ENCODE assay signal across 17 cellular contexts in genomic region chr4:5638316-5638715, GRCh38.
DNase-seq lines count a peak whose midpoint lies in the region; ATAC-seq and TF ChIP-seq lines count a peak whose summit lies in the region.
"Had no signal": no experiment of that assay in that cellular context is flagged by ENCODE, and none has a peak within 500 bp of the region (broad histone marks: within the 10 kb centered on the region; RNA-seq: fewer than 3 reads in every experiment).

No MANE protein-coding gene starts in this region.

- peaks cover 0 to 4% (median 0%) of the 10 kb centered on the region in 4 donors for H3K36me3 ChIP-seq in upper lobe of left lung

- no peaks in the 10 kb centered on the region for H3K9me3 ChIP-seq in upper lobe of left lung
- H3K9me3 ChIP-seq: esophagus muscularis mucosa, lower lobe of right lung had no signal

- no peaks in the 10 kb centered on the region for H3K4me1 ChIP-seq in upper lobe of left lung
- H3K4me1 ChIP-seq: esophagus muscularis mucosa, lower lobe of right lung had no signal

- 93 to 98% methylated on average over 4 of the region's 4 CpGs for WGBS in upper lobe of left lung, 2 donors

- DNase-seq in AG08395 (ENCODE audit: low spot score) (peak; percentile 84), HS-5 (ENCODE audit: low read depth) (peak; percentile 82), cardiac fibroblast (ENCODE audit: low read depth in 2 of 2) (peak; percentile 44 to 91), kidney tubule cell (ENCODE audit: low spot score) (peak; percentile 68), NCI-H187 (lab: John Stamatoyannopoulos, UW) (no peak), upper lobe of left lung (no peak), pons (ENCODE audit: low spot score) (no peak)
- DNase-seq in stimulated activated CD4-positive, alpha-beta T cell treated with anti-CD3 and anti-CD28 coated beads, Interleukin-12 subunit alpha, Interleukin-12 subunit beta, amount 100 ng/mL, for 4 hours = no peak
- DNase-seq: ACHN; activated naive CD8-positive, alpha-beta T cell treated with anti-CD3 and anti-CD28 coated beads, Interleukin-2, amount 50 U/mL, for 24 hours; activated T-cell treated with anti-CD3 and anti-CD28 coated beads, Interleukin-2, amount 50 U/mL, for 4 hours; lower lobe of right lung; NCI-H1105; NCI-H345; nephron progenitor cell; right cardiac atrium had no signal

- H3K4me3 ChIP-seq in cardiac fibroblast (replicated peaks in 1 of 2; ENCODE audit: low read depth in 2 of 2, low read length in 2 of 2) (no peak overlapping the region), upper lobe of left lung (no peak overlapping the region)
- H3K4me3 ChIP-seq: esophagus muscularis mucosa, lower lobe of right lung had no signal

- ATAC-seq in upper lobe of left lung (ENCODE audit: low FRiP score in 2 of 2) = no peak
- ATAC-seq: activated naive CD8-positive, alpha-beta T cell treated with anti-CD3 and anti-CD28 coated beads, Interleukin-2, amount 50 U/mL, for 24 hours; activated T-cell treated with anti-CD3 and anti-CD28 coated beads, Interleukin-2, amount 50 U/mL, for 4 hours; lower lobe of right lung; right cardiac atrium had no signal

- no peak for TF ChIP-seq POLR2A in upper lobe of left lung (IDR thresholded peaks at IDR 0.05)

- no peaks in the 10 kb centered on the region for H3K27me3 ChIP-seq in upper lobe of left lung
- H3K27me3 ChIP-seq: esophagus muscularis mucosa had no signal

- H3K27ac ChIP-seq in upper lobe of left lung = no peak overlapping the region
- H3K27ac ChIP-seq: esophagus muscularis mucosa, lower lobe of right lung had no signal

- no peak for TF ChIP-seq EP300 in upper lobe of left lung (IDR thresholded peaks at IDR 0.05)

- no peak for TF ChIP-seq CTCF in cardiac fibroblast (IDR thresholded peaks at IDR 0.05; ENCODE audit: low read depth, low read length)
- no peak for TF ChIP-seq CTCF in upper lobe of left lung (IDR thresholded peaks at IDR 0.05)

Comparison
In these comparisons a context has a peak if more than half of its experiments do, and no peak if none do; other contexts are left out.
1. DNase-seq: peak in AG08395 (single experiment), HS-5 (single experiment), cardiac fibroblast (2 of 2) and kidney tubule cell (single experiment); none in stimulated activated CD4-positive, alpha-beta T cell treated with anti-CD3 and anti-CD28 coated beads, Interleukin-12 subunit alpha, Interleukin-12 subunit beta, amount 100 ng/mL, for 4 hours (single experiment), NCI-H187 (0 of 2), upper lobe of left lung (0 of 2) and pons (single experiment).